Comparison of ENCODE assay signal across 15 cellular contexts in the genomic region with DNA sequence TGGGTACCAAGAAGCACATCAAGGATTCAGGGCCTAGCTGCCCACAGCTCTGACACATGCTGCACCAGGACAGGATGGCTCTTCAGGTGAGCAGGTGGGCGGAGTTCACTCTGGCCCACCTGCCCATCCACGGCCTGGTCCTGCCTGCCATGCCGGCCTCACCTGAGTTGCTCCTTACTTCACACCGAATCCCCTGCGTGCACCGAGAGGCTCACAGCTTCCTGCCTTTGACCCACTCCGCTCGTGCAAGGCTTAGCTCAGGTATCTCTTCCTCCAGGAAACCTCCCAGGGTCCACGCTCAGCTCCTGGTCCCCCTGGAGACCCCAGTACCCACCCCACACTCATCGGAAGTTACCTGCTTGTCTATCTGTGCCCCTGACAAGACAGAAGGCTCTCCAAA. TPM values are rescaled to one million over a fixed set of nuclear protein-coding genes. Genes with fewer than 3 reads are reported as not detected.
A peak's percentile ranks its signal among the peaks of the same experiment; 100 is the strongest.
DNase-seq lines count a peak whose midpoint lies in the region; ATAC-seq, FAIRE-seq and TF ChIP-seq lines count a peak whose summit lies in the region.
"Had no signal": no experiment of that assay in that cellular context is flagged by ENCODE, and none has a peak within 500 bp of the region (broad histone marks: within the 10 kb centered on the region; RNA-seq: fewer than 3 reads in every experiment).

No MANE protein-coding gene starts in this region.

- no peak for FAIRE-seq in H1 (lab: Jason Lieb, UNC)

- H3K27me3 Mint-ChIP-seq in activated T-cell treated with anti-CD3 and anti-CD28 coated beads, Interleukin-2, amount 50 U/mL, for 4 hours (ENCODE audit: low read depth) = peaks cover 10% of the 10 kb centered on the region

- DNase-seq in activated T-cell treated with anti-CD3 and anti-CD28 coated beads, Interleukin-2, amount 50 U/mL, for 4 hours = no peak
- no peak for DNase-seq in activated T-cell treated with anti-CD3 and anti-CD28 coated beads for 4 hours
- DNase-seq in H1 (ENCODE audit: low read depth in 1 of 2, low spot score in 2 of 2) = no peak
- no peak for DNase-seq in neuronal stem cell (ENCODE audit: low spot score)
- no peak for DNase-seq in effector CD4-positive, alpha-beta T cell
- DNase-seq in G401 (ENCODE audit: low spot score) = no peak
- DNase-seq: AML-193; Caco-2; CD8-positive, alpha-beta memory T cell; DND-41; GF-D8 had no signal

- H4K8ac ChIP-seq in H1 (ENCODE audit: extremely low read depth, insufficient read depth, low read length) (no peak overlapping the region; the same call in 1 of the 2 replicates), neuronal stem cell (ENCODE audit: low read depth, low read length) (no peak overlapping the region)

- TF ChIP-seq RAD21 in H1 (IDR thresholded peaks at IDR 0.05 in 1 of 2, conservative IDR thresholded peaks at IDR 0.05 in 1 of 2; ENCODE audit: low read depth in 2 of 2, low read length in 2 of 2) = no peak

- ATAC-seq in activated T-cell treated with anti-CD3 and anti-CD28 coated beads, Interleukin-2, amount 50 U/mL, for 4 hours = no peak
- ATAC-seq in HG02981 (IDR thresholded peaks at IDR 0.05; ENCODE audit: unreplicated experiment) = no peak

- H3K18ac ChIP-seq in H1 (ENCODE audit: extremely low read depth, low read length) (0 out of 2 replicates have a peak overlapping the region, but pooled peaks have one; percentile 29), neuronal stem cell (ENCODE audit: low read length) (peak overlapping the region; percentile 83)

- H2BK15ac ChIP-seq in H1 (ENCODE audit: low read length) (peak overlapping the region; percentile 53; the same call in 1 of the 2 replicates), neuronal stem cell (ENCODE audit: low read length) (peak overlapping the region; percentile 70)

- no peak overlapping the region for H3K56ac ChIP-seq in H1 (replicated peaks; ENCODE audit: insufficient read length, low read depth, low read length)

- no peak overlapping the region for H2BK120ac ChIP-seq in H1 (replicated peaks; ENCODE audit: low read depth, low read length)
- H2BK120ac ChIP-seq in neuronal stem cell (ENCODE audit: low read depth, low read length) = no peak overlapping the region

- H2BK20ac ChIP-seq in H1 (ENCODE audit: low read length) = peak overlapping the region; percentile 28; the same call in 1 of the 2 replicates

- H3K4ac ChIP-seq in H1 (replicated peaks; ENCODE audit: insufficient read length, low read depth, low read length) (no peak overlapping the region), neuronal stem cell (ENCODE audit: low read length) (peak overlapping the region; percentile 32)

- H3K27ac ChIP-seq in H1 (ENCODE audit: low read depth, low read length) (no peak overlapping the region), neuronal stem cell (replicated peaks; ENCODE audit: low read length) (no peak overlapping the region)
- H3K27ac ChIP-seq: 22Rv1, BLaER1 had no signal

- H2BK5ac ChIP-seq in H1 (ENCODE audit: low read depth, low read length) (peak overlapping the region; percentile 55; the same call in 1 of the 2 replicates), neuronal stem cell (ENCODE audit: low read length) (peak overlapping the region; percentile 84)

- peaks cover 2 to 9% (median 7%) of the 10 kb centered on the region in 4 experiments; a peak in 6 of 7 replicates for H3K4me1 ChIP-seq in H1 (replicated peaks in 1 of 4; ENCODE audit: control insufficient read depth in 3 of 4, insufficient read depth in 4 of 4, low read length in 3 of 4)
- H3K4me1 ChIP-seq in neuronal stem cell (ENCODE audit: control insufficient read depth in 2 of 2, insufficient read depth in 1 of 2, low read depth in 1 of 2, low read length in 2 of 2) = peaks cover 0 to 10% of the 10 kb centered on the region in 2 donors
- H3K4me1 ChIP-seq: BLaER1, HAP-1 had no signal

- CTCF ChIA-PET in H1 (lab: Charles Lee; ENCODE audit: partially characterized antibody) = interaction anchor here (1.4 kb wide), 1 partner anchor 44 kb away, joined by 5 read pairs; no protein-coding TSS in a partner anchor

- no peaks in the 10 kb centered on the region for H3K9me3 Mint-ChIP-seq in activated T-cell treated with anti-CD3 and anti-CD28 coated beads, Interleukin-2, amount 50 U/mL, for 4 hours
- H3K9me3 Mint-ChIP-seq: CD8-positive, alpha-beta memory T cell had no signal

- TF ChIP-seq CTCF in H1 (IDR thresholded peaks at IDR 0.05; ENCODE audit: control extremely low read depth in 1 of 3, insufficient read depth in 1 of 3, low read depth in 1 of 3, low read length in 3 of 3) = no peak

- H2BK12ac ChIP-seq in H1 (ENCODE audit: low read depth, low read length) (peak overlapping the region; percentile 88; the same call in 1 of the 2 replicates), neuronal stem cell (ENCODE audit: low read length) (peak overlapping the region; percentile 97)

- H3K4me1 Mint-ChIP-seq in activated T-cell treated with anti-CD3 and anti-CD28 coated beads, Interleukin-2, amount 50 U/mL, for 4 hours (ENCODE audit: low read depth) = peaks cover 15% of the 10 kb centered on the region

- no peak for TF ChIP-seq POLR2A in H1 (IDR thresholded peaks at IDR 0.05; ENCODE audit: control extremely low read depth in 1 of 2, low read depth in 2 of 2, low read length in 2 of 2)

- H3K4me2 ChIP-seq in H1 (ENCODE audit: insufficient read depth in 1 of 2, low read depth in 2 of 2, low read length in 2 of 2) = no peak overlapping the region
- H3K4me2 ChIP-seq in neuronal stem cell (ENCODE audit: insufficient read depth, low read length, poor library complexity, severe bottlenecking) = no peak overlapping the region
- H3K4me2 ChIP-seq: BLaER1 had no signal

- H4K5ac ChIP-seq in H1 (ENCODE audit: insufficient read length, low read depth, low read length) = peak overlapping the region; percentile 19

- H3K4me3 Mint-ChIP-seq in activated T-cell treated with anti-CD3 and anti-CD28 coated beads, Interleukin-2, amount 50 U/mL, for 4 hours = peak overlapping the region; percentile 48
- H3K4me3 Mint-ChIP-seq: CD8-positive, alpha-beta memory T cell had no signal

- no peaks in the 10 kb centered on the region for H4K20me1 ChIP-seq in H1 (replicated peaks in 1 of 2; ENCODE audit: control insufficient read depth in 1 of 2, insufficient read depth in 2 of 2, low read length in 2 of 2)
- H4K20me1 ChIP-seq: BLaER1 had no signal

- POLR2A ChIA-PET in H1 (lab: Charles Lee; ENCODE audit: partially characterized antibody) = interaction anchor here (0.7 to 10.3 kb wide), 2 partner anchors 12 to 19 kb away, joined by 4 to 100 read pairs; partner anchors contain the start of gene TNRC6C

- WGBS in H1 (ENCODE audit: extremely low coverage in 1 of 2, insufficient coverage in 1 of 2, insufficient read length in 1 of 2, insufficient replicate concordance in 2 of 2, low coverage in 1 of 2, low lambda C conversion rate in 2 of 2, missing lambda C conversion rate in 1 of 2), 2 experiments = 91% methylated on average over 10 of the region's 10 CpGs; no CpG with 5 or more reads in 1 of the 2 experiments
- no CpG with 5 or more reads among the region's 10 CpGs for WGBS in neuronal stem cell (ENCODE audit: extremely low coverage in 2 of 2, insufficient read length in 2 of 2, insufficient replicate concordance in 1 of 2), 2 donors

- no peaks in the 10 kb centered on the region for H3K36me3 ChIP-seq in H1 (ENCODE audit: control insufficient read depth in 2 of 4, insufficient read depth in 4 of 4, low read length in 3 of 4)
- no peaks in the 10 kb centered on the region for H3K36me3 ChIP-seq in neuronal stem cell (replicated peaks in 1 of 2; ENCODE audit: control insufficient read depth in 2 of 2, insufficient read depth in 2 of 2, low read length in 2 of 2)
- H3K36me3 ChIP-seq: BLaER1, HAP-1 had no signal

- no peak overlapping the region for H3K14ac ChIP-seq in H1 (ENCODE audit: insufficient read length)
- H3K14ac ChIP-seq in neuronal stem cell (ENCODE audit: low read length) = peak overlapping the region; percentile 95

- no peaks in the 10 kb centered on the region; a peak in 1 of 7 replicates for H3K27me3 ChIP-seq in H1 (replicated peaks in 1 of 4; ENCODE audit: control insufficient read depth in 3 of 4, extremely low read depth in 1 of 4, insufficient read depth in 3 of 4, low read length in 3 of 4)
- no peaks in the 10 kb centered on the region for H3K27me3 ChIP-seq in neuronal stem cell (ENCODE audit: control insufficient read depth in 3 of 3, insufficient read depth in 3 of 3, low read depth in 1 of 3, low read length in 3 of 3)
- H3K27me3 ChIP-seq: BLaER1 had no signal

- H3K9me3 ChIP-seq in H1 (ENCODE audit: insufficient read depth in 2 of 2, low read depth in 1 of 2, low read length in 1 of 2) = no peaks in the 10 kb centered on the region
- no peaks in the 10 kb centered on the region for H3K9me3 ChIP-seq in neuronal stem cell (replicated peaks in 1 of 2; ENCODE audit: control insufficient read depth in 2 of 2, insufficient read depth in 1 of 2, low read depth in 1 of 2, low read length in 2 of 2)
- H3K9me3 ChIP-seq: BLaER1, Caco-2, HAP-1 had no signal

- in situ Hi-C loops in G401 (cut with HindIII; ENCODE audit: low sequenced_read_pairs) = no loop called here

- TF ChIP-seq EP300 in H1 (IDR thresholded peaks at IDR 0.05; ENCODE audit: borderline replicate concordance in 1 of 2, low read depth in 2 of 2, low read length in 2 of 2) = no peak

- no peaks in the 10 kb centered on the region for H3K23me2 ChIP-seq in H1 (ENCODE audit: low read depth, low read length)

- H2AFZ ChIP-seq in H1 (ENCODE audit: low read length) = no peak overlapping the region
- no peak overlapping the region for H2AFZ ChIP-seq in neuronal stem cell (ENCODE audit: low read length)

- H3K9ac ChIP-seq in H1 (replicated peaks in 1 of 4; ENCODE audit: extremely low read depth in 1 of 4, low read depth in 3 of 4, low read length in 3 of 4) = no peak overlapping the region
- peak overlapping the region; percentile 37 for H3K9ac ChIP-seq in neuronal stem cell (ENCODE audit: low read depth, low read length, poor library complexity)
- H3K9ac ChIP-seq: BLaER1 had no signal

- H3K79me1 ChIP-seq in H1 (ENCODE audit: low read depth, low read length) (no peaks in the 10 kb centered on the region), neuronal stem cell (ENCODE audit: low read depth, low read length) (no peaks in the 10 kb centered on the region)

- H3K4me3 ChIP-seq in H1 (ENCODE audit: extremely low read depth in 1 of 4, insufficient read depth in 2 of 4, low read depth in 3 of 4, low read length in 4 of 4) = no peak overlapping the region
- no peak overlapping the region for H3K4me3 ChIP-seq in neuronal stem cell (ENCODE audit: low read length in 2 of 2)
- H3K4me3 ChIP-seq: BLaER1, HAP-1 had no signal

- no peaks in the 10 kb centered on the region for H3K36me3 Mint-ChIP-seq in activated T-cell treated with anti-CD3 and anti-CD28 coated beads, Interleukin-2, amount 50 U/mL, for 4 hours (ENCODE audit: insufficient read depth)
- H3K36me3 Mint-ChIP-seq: CD8-positive, alpha-beta memory T cell had no signal

- H3K23ac ChIP-seq in H1 (ENCODE audit: insufficient read length) = no peak overlapping the region
- peak overlapping the region; percentile 68 for H3K23ac ChIP-seq in neuronal stem cell (ENCODE audit: low read depth, low read length, poor library complexity)

- peak overlapping the region; percentile 20 for H4K91ac ChIP-seq in H1 (replicated peaks; ENCODE audit: insufficient read length, low read length)
- peak overlapping the region; percentile 93 for H4K91ac ChIP-seq in neuronal stem cell (ENCODE audit: low read depth, low read length, poor library complexity)

- 0 out of 2 replicates have a peak overlapping the region, but pooled peaks have one; percentile 0 for H2AK5ac ChIP-seq in H1 (ENCODE audit: low read depth, low read length)
- H2AK5ac ChIP-seq in neuronal stem cell (ENCODE audit: low read depth, low read length) = peak overlapping the region; percentile 88

- H3K79me2 ChIP-seq in H1 (ENCODE audit: control insufficient read depth in 1 of 2, insufficient read depth in 2 of 2, low read length in 2 of 2) = no peaks in the 10 kb centered on the region

RNA-seq across cellular contexts. Expression of gene TNRC6C, which starts 21.6 kb away (rescaled TPM):
- 10 to 100 TPM; 19.6 to 25.0 (median 20.4) TPM for total RNA-seq in activated T-cell treated with anti-CD3 and anti-CD28 coated beads, Interleukin-2, amount 50 U/mL, for 4 hours
- 28.9 and 30.5 TPM in 2 replicates for total RNA-seq in H1 (2021; fragmentation: NEBNext Ultra II Directional; extraction: Animal tissue kit (Norgen Biotek cat#: 25700))
- polyA plus RNA-seq in H1 (2011; rRNA removed) = 2.8 and 3.9 TPM in 2 replicates
- polyA plus RNA-seq in H1 (2011; cell fraction: cytosol; rRNA removed) = 3.3 TPM
- 14.5 TPM for polyA plus RNA-seq in H1 (2011; cell fraction: nucleus; rRNA removed)
- 10.1 to 14.3 TPM (median 11.3 TPM) in 4 replicates for polyA plus RNA-seq in H1 (2012, experiment 1 of 2)
- polyA plus RNA-seq in H1 (2012, experiment 2 of 2) = 2.1 TPM
- polyA plus RNA-seq in H1 (2013, experiment 1 of 2) = 10.5 TPM
- polyA plus RNA-seq in H1 (2013, experiment 2 of 2) = 8.7 TPM
- polyA minus RNA-seq in H1 (2011; rRNA and poly(A)+ RNA removed) = 16.1 and 18.7 TPM in 2 replicates
- polyA minus RNA-seq in H1 (2011; cell fraction: cytosol; rRNA and poly(A)+ RNA removed) = 11.5 TPM
- polyA minus RNA-seq in H1 (2011; cell fraction: nucleus; rRNA and poly(A)+ RNA removed) = 19.7 TPM
- 12.5 TPM for polyA plus RNA-seq in neuronal stem cell (2013, experiment 1 of 2)
- polyA plus RNA-seq in neuronal stem cell (2013, experiment 2 of 2) = 13.1 TPM
- total RNA-seq in G401 (2014; rRNA removed; shearing (Covaris generic)) = 2.5 and 2.7 TPM in 2 replicates
